Comparison of ENCODE assay signal across 16 cellular contexts in the genomic region with DNA sequence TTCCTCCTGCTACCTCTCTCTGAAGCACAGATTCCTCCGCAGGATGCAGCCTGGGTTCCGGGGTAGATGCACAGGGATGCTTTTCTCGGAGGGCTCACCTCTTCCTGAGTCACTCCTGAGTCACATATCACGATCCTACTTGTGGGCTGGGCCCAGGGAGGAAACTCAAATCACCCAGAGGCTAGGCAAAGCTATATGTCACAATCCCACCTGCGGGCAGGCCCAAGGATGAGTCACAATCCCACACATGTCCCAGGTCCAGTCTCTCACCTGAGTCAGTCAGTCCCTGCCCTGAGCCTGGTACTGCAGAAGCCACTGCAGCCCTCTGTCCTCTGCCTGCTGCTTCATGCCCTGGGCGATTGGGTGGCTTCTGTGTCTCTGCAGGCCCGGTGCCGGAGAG.
DNase-seq lines count a peak whose midpoint lies in the region; ATAC-seq and TF ChIP-seq lines count a peak whose summit lies in the region.
"Had no signal": no experiment of that assay in that cellular context is flagged by ENCODE, and none has a peak within 500 bp of the region (broad histone marks: within the 10 kb centered on the region; RNA-seq: fewer than 3 reads in every experiment).

No MANE protein-coding gene starts in this region.

- no peak for TF ChIP-seq POLR2A in HCT116 (IDR thresholded peaks at IDR 0.05; ENCODE audit: borderline replicate concordance, extremely low read depth, insufficient read depth, insufficient read length)

- POLR2A ChIA-PET in HCT116 (lab: Charles Lee) = no interaction called here
- POLR2A ChIA-PET in RWPE1 (lab: Yijun Ruan, JAX; ENCODE audit: low non-redundant PET) = no interaction called here

- no peaks in the 10 kb centered on the region for H3K79me2 ChIP-seq in HCT116 (ENCODE audit: insufficient read depth, low read length)

- no TSS peak for BruUV-seq in HCT116 (replicated peaks; lab: Mats Ljungman, UMichigan)

- CTCF ChIA-PET in HCT116 (lab: Charles Lee) = no interaction called here
- CTCF ChIA-PET in RWPE1 (lab: Yijun Ruan, JAX) = no interaction called here

- H3K27me3 ChIP-seq in HCT116 (ENCODE audit: insufficient read depth, low read length) = peaks cover 9% of the 10 kb centered on the region; the same call in 1 of the 2 replicates

- intact Hi-C loops in HCT116 (cut with micrococcal nuclease) (no loop called here), posterior vena cava (cut with DNase I) (no loop called here)

- H3K9me2 ChIP-seq in HCT116 (ENCODE audit: insufficient read depth) = no peaks in the 10 kb centered on the region

- H4K20me1 ChIP-seq in HCT116 (ENCODE audit: insufficient read depth) = no peaks in the 10 kb centered on the region

- H3K4me3 ChIP-seq in HCT116 (replicated peaks in 1 of 2; ENCODE audit: low read depth in 1 of 2, low read length in 2 of 2) (no peak overlapping the region), fibroblast of mammary gland (ENCODE audit: control insufficient read depth, low read depth, low read length) (no peak overlapping the region)
- H3K4me3 ChIP-seq: HAP-1 had no signal

- no peak overlapping the region for H3K9ac ChIP-seq in HCT116 (ENCODE audit: low read length)

- no peak for TF ChIP-seq RAD21 in HCT116 (IDR thresholded peaks at IDR 0.05; ENCODE audit: low read depth)

- no peaks in the 10 kb centered on the region for H3K9me3 ChIP-seq in HCT116 (ENCODE audit: control insufficient read depth in 1 of 2, insufficient read depth in 1 of 2, low read depth in 1 of 2, low read length in 2 of 2)
- H3K9me3 ChIP-seq: BE2C, HAP-1 had no signal

- H3K4me2 ChIP-seq in HCT116 (ENCODE audit: low read length) = peak overlapping the region; percentile 10

- ATAC-seq in HCT116 = peak; percentile 79

- peak; percentile 28 for DNase-seq in HCT116 (ENCODE audit: low read depth, low spot score)
- DNase-seq in RWPE1 (ENCODE audit: low spot score) = peak; percentile 75
- peak; percentile 24 for DNase-seq in fibroblast of mammary gland (ENCODE audit: low read depth)
- DNase-seq in posterior vena cava (ENCODE audit: low spot score) = peak; percentile 46
- no peak for DNase-seq in DMS53 treated with DMSO at 0.1 percent for 48 hours (lab: John Stamatoyannopoulos, UW; ENCODE audit: unreplicated experiment)
- no peak for DNase-seq in HCEC 1CT
- no peak for DNase-seq in NOMO-1 (lab: John Stamatoyannopoulos, UW; ENCODE audit: unreplicated experiment in 2 of 2)
- DNase-seq: BE2C; CD4-positive, alpha-beta memory T cell; EL; NCI-H1048; NCI-H1694; NCI-H2107; NCI-H345; SIG-M5 had no signal

- no peak for TF ChIP-seq CTCF in HCT116 (IDR thresholded peaks at IDR 0.05 in 2 of 3, conservative IDR thresholded peaks at IDR 0.05 in 1 of 3; ENCODE audit: borderline replicate concordance in 1 of 3, insufficient read depth in 1 of 3, low read depth in 2 of 3, low read length in 2 of 3)
- no peak for TF ChIP-seq CTCF in RWPE1 (conservative IDR thresholded peaks at IDR 0.05; ENCODE audit: low read depth)
- TF ChIP-seq CTCF in fibroblast of mammary gland (conservative IDR thresholded peaks at IDR 0.05; ENCODE audit: control insufficient read depth, insufficient read depth, low read depth, low read length) = no peak

- H3K27ac ChIP-seq in HCT116 (ENCODE audit: low read depth, low read length) = no peak overlapping the region
- no peak overlapping the region for H3K27ac ChIP-seq in RWPE1

- H3K36me3 ChIP-seq in HCT116 (ENCODE audit: control insufficient read depth in 1 of 2, insufficient read depth in 2 of 2, low read length in 2 of 2) = no peaks in the 10 kb centered on the region
- H3K36me3 ChIP-seq: BE2C, HAP-1 had no signal

- H3K4me1 ChIP-seq in HCT116 (ENCODE audit: control insufficient read depth in 1 of 2, insufficient read depth in 2 of 2, low read length in 2 of 2) = peaks cover 2 to 12% of the 10 kb centered on the region in 2 experiments; a peak in 2 of 4 replicates
- H3K4me1 ChIP-seq: BE2C, HAP-1 had no signal

- H2AFZ ChIP-seq in HCT116 (ENCODE audit: low read depth, low read length, poor library complexity, severe bottlenecking) = no peak overlapping the region

- RAD21 ChIA-PET in HCT116 (lab: Charles Lee; ENCODE audit: low non-redundant PET in 1 of 2, low total read pairs in 2 of 2, uncharacterized antibody in 2 of 2, unreplicated experiment in 2 of 2) = no interaction called here

TF ChIP-seq in HCT116, 20 proteins besides CTCF, POLR2A, EP300 and RAD21:
- TF ChIP-seq SP1 (IDR thresholded peaks at IDR 0.05; ENCODE audit: low read depth) (0 out of 2 replicates have a peak, but pooled peaks have one; percentile 18), ELF1 (IDR thresholded peaks at IDR 0.05; ENCODE audit: borderline replicate concordance, low read depth) (no peak), EZH2 (IDR thresholded peaks at IDR 0.05) (no peak), SRF (IDR thresholded peaks at IDR 0.05; ENCODE audit: low read depth) (no peak), ZFX (IDR thresholded peaks at IDR 0.05) (no peak), CBX3 (IDR thresholded peaks at IDR 0.05; ENCODE audit: low read depth) (peak; percentile 73), FOSL1 (IDR thresholded peaks at IDR 0.05; ENCODE audit: low read depth) (peak; percentile 73), SIN3A (IDR thresholded peaks at IDR 0.05; ENCODE audit: low read depth) (no peak; the same call in 1 of the 2 replicates), TCF7L2 (IDR thresholded peaks at IDR 0.05; ENCODE audit: borderline replicate concordance, extremely low read depth, insufficient read depth, insufficient read length) (no peak), EZH2phosphoT487 (IDR thresholded peaks at IDR 0.05; ENCODE audit: borderline replicate concordance) (no peak), POLR2AphosphoS5 (IDR thresholded peaks at IDR 0.05; ENCODE audit: low read depth, low read length) (no peak), ZNF274 (IDR thresholded peaks at IDR 0.05; ENCODE audit: low read depth, low read length) (no peak), EGR1 (IDR thresholded peaks at IDR 0.05; ENCODE audit: low read depth) (no peak), YY1 (IDR thresholded peaks at IDR 0.05; ENCODE audit: extremely low read depth, insufficient replicate concordance, low read depth, low read length) (no peak), CEBPB (IDR thresholded peaks at IDR 0.05; ENCODE audit: low read depth) (peak; percentile 63), JUND (IDR thresholded peaks at IDR 0.05) (peak; percentile 59)
- TF ChIP-seq, protein P1, sequence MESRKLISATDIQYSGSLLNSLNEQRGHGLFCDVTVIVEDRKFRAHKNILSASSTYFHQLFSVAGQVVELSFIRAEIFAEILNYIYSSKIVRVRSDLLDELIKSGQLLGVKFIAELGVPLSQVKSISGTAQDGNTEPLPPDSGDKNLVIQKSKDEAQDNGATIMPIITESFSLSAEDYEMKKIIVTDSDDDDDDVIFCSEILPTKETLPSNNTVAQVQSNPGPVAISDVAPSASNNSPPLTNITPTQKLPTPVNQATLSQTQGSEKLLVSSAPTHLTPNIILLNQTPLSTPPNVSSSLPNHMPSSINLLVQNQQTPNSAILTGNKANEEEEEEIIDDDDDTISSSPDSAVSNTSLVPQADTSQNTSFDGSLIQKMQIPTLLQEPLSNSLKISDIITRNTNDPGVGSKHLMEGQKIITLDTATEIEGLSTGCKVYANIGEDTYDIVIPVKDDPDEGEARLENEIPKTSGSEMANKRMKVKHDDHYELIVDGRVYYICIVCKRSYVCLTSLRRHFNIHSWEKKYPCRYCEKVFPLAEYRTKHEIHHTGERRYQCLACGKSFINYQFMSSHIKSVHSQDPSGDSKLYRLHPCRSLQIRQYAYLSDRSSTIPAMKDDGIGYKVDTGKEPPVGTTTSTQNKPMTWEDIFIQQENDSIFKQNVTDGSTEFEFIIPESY (IDR thresholded peaks at IDR 0.05; ENCODE audit: extremely low read depth, insufficient replicate concordance, low read length) = no peak
- TF ChIP-seq, protein P2, sequence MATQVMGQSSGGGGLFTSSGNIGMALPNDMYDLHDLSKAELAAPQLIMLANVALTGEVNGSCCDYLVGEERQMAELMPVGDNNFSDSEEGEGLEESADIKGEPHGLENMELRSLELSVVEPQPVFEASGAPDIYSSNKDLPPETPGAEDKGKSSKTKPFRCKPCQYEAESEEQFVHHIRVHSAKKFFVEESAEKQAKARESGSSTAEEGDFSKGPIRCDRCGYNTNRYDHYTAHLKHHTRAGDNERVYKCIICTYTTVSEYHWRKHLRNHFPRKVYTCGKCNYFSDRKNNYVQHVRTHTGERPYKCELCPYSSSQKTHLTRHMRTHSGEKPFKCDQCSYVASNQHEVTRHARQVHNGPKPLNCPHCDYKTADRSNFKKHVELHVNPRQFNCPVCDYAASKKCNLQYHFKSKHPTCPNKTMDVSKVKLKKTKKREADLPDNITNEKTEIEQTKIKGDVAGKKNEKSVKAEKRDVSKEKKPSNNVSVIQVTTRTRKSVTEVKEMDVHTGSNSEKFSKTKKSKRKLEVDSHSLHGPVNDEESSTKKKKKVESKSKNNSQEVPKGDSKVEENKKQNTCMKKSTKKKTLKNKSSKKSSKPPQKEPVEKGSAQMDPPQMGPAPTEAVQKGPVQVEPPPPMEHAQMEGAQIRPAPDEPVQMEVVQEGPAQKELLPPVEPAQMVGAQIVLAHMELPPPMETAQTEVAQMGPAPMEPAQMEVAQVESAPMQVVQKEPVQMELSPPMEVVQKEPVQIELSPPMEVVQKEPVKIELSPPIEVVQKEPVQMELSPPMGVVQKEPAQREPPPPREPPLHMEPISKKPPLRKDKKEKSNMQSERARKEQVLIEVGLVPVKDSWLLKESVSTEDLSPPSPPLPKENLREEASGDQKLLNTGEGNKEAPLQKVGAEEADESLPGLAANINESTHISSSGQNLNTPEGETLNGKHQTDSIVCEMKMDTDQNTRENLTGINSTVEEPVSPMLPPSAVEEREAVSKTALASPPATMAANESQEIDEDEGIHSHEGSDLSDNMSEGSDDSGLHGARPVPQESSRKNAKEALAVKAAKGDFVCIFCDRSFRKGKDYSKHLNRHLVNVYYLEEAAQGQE (IDR thresholded peaks at IDR 0.05; ENCODE audit: low read depth) = no peak
- TF ChIP-seq, protein P3, sequence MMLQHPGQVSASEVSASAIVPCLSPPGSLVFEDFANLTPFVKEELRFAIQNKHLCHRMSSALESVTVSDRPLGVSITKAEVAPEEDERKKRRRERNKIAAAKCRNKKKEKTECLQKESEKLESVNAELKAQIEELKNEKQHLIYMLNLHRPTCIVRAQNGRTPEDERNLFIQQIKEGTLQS (IDR thresholded peaks at IDR 0.05) = no peak
- TF ChIP-seq, protein P4, sequence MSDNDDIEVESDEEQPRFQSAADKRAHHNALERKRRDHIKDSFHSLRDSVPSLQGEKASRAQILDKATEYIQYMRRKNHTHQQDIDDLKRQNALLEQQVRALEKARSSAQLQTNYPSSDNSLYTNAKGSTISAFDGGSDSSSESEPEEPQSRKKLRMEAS (IDR thresholded peaks at IDR 0.05) = no peak

Comparison
In these comparisons a context has a peak if more than half of its experiments do, and no peak if none do; other contexts are left out.
1. DNase-seq: peak in HCT116 (single experiment), RWPE1 (single experiment), fibroblast of mammary gland (single experiment) and posterior vena cava (single experiment); none in DMS53 treated with DMSO at 0.1 percent for 48 hours (single experiment), HCEC 1CT (single experiment) and NOMO-1 (0 of 2).